8 cellular contexts compared by ENCODE assay signal in genomic region chr1:244834596-244835275, GRCh38. TPM values are rescaled to one million over a fixed set of nuclear protein-coding genes. Genes with fewer than 3 reads are reported as not detected.
DNase-seq lines count a peak whose midpoint lies in the region; ATAC-seq and TF ChIP-seq lines count a peak whose summit lies in the region.

No MANE protein-coding gene starts in this region.

- no peaks in the 10 kb centered on the region for H3K27me3 Mint-ChIP-seq in activated T-cell treated with anti-CD3 and anti-CD28 coated beads, Interleukin-2, amount 50 U/mL, for 72 hours (ENCODE audit: low read depth)

- no peaks in the 10 kb centered on the region for H3K9me3 Mint-ChIP-seq in activated T-cell treated with anti-CD3 and anti-CD28 coated beads, Interleukin-2, amount 50 U/mL, for 72 hours

- H3K9me3 ChIP-seq in HUES64 (ENCODE audit: insufficient read depth, low read depth, low read length) (no peaks in the 10 kb centered on the region), PC-3 (ENCODE audit: low read length) (no peaks in the 10 kb centered on the region), esophagus squamous epithelium (no peaks in the 10 kb centered on the region), neural cell (ENCODE audit: low read length) (no peaks in the 10 kb centered on the region)

- peak; percentile 67 for ATAC-seq in GM21515 (IDR thresholded peaks at IDR 0.05; ENCODE audit: unreplicated experiment)
- ATAC-seq in PC-3 = peak; percentile 46
- ATAC-seq in activated T-cell treated with anti-CD3 and anti-CD28 coated beads, Interleukin-2, amount 50 U/mL, for 72 hours (replicated peaks in 1 of 2) = peak; percentile 76 to 78

- H4K20me1 ChIP-seq in PC-3 (ENCODE audit: low read length) = peaks cover 3% of the 10 kb centered on the region
- no peaks in the 10 kb centered on the region for H4K20me1 ChIP-seq in neural cell (ENCODE audit: insufficient read depth)

- peak in 2 of 4 donors; percentile 57 to 65 for TF ChIP-seq POLR2A in esophagus squamous epithelium (IDR thresholded peaks at IDR 0.05)

- H2AFZ ChIP-seq in PC-3 (ENCODE audit: low read length) = peak overlapping the region; percentile 39
- peak overlapping the region; percentile 52 for H2AFZ ChIP-seq in neural cell (ENCODE audit: low read depth, low read length)

- H3F3A ChIP-seq in PC-3 (ENCODE audit: low read length, unreplicated experiment) (peaks cover 12% of the 10 kb centered on the region), neural cell (ENCODE audit: insufficient read depth, low read length, poor library complexity, severe bottlenecking) (peaks cover 5% of the 10 kb centered on the region)

- POLR2A ChIA-PET in PC-3 (lab: Charles Lee; ENCODE audit: unreplicated experiment) = interaction anchor here (0.6 to 0.8 kb wide), 5 partner anchors 27 to 768 kb away, joined by 3 to 14 read pairs (median 5); a partner anchor contains a TSS

- peaks cover 27% of the 10 kb centered on the region for H3K4me1 ChIP-seq in HUES64 (ENCODE audit: insufficient read depth, low read length)
- H3K4me1 ChIP-seq in PC-3 (ENCODE audit: insufficient read depth, low read length) = peaks cover 47% of the 10 kb centered on the region
- H3K4me1 ChIP-seq in esophagus squamous epithelium = peaks cover 7 to 51% (median 10%) of the 10 kb centered on the region in 3 donors

- CTCF ChIA-PET in PC-3 (lab: Charles Lee) = interaction anchor here (0.7 to 1.0 kb wide), 3 partner anchors 33 to 207 kb away, joined by 3 to 5 read pairs (median 4); no protein-coding TSS in a partner anchor

- H3K4me3 Mint-ChIP-seq in activated T-cell treated with anti-CD3 and anti-CD28 coated beads, Interleukin-2, amount 50 U/mL, for 72 hours = peak overlapping the region; percentile 92 to 96

- H3K27me3 ChIP-seq in HUES64 (ENCODE audit: insufficient read depth, low read length) = no peaks in the 10 kb centered on the region
- H3K27me3 ChIP-seq in PC-3 (ENCODE audit: low read length) = no peaks in the 10 kb centered on the region
- no peaks in the 10 kb centered on the region for H3K27me3 ChIP-seq in esophagus squamous epithelium
- H3K27me3 ChIP-seq in neural cell (ENCODE audit: insufficient read depth, low read depth, low read length) = no peaks in the 10 kb centered on the region

- 3% methylated on average over 49 of the region's 49 CpGs for WGBS in HUES64
- WGBS in esophagus squamous epithelium, 2 donors = 1% methylated on average over 22 to 40 of the region's 49 CpGs

- peaks cover 42% of the 10 kb centered on the region for H3K79me2 ChIP-seq in PC-3 (ENCODE audit: low read length)
- peaks cover 42% of the 10 kb centered on the region for H3K79me2 ChIP-seq in neural cell (replicated peaks; ENCODE audit: insufficient read depth, low read length)

- TF ChIP-seq EP300 in neural cell (conservative IDR thresholded peaks at IDR 0.05; ENCODE audit: poor library complexity, severe bottlenecking) = peak; percentile 52

- DNase-seq in DMS53 treated with DMSO at 0.1 percent for 48 hours (lab: John Stamatoyannopoulos, UW; ENCODE audit: unreplicated experiment) (peak; percentile 79), PC-3 (peak; percentile 90), esophagus squamous epithelium (lab: John Stamatoyannopoulos, UW) (peak; percentile 67), substantia nigra (lab: John Stamatoyannopoulos, UW) (peak in 33 of 49 donors; percentile 64 to 98 (median 90))
- peak; percentile 89 to 92 for DNase-seq in activated T-cell treated with anti-CD3 and anti-CD28 coated beads, Interleukin-2, amount 50 U/mL, for 72 hours

- H3K4me3 ChIP-seq in HUES64 (ENCODE audit: low read length) = peak overlapping the region; percentile 86
- peak overlapping the region; percentile 94 for H3K4me3 ChIP-seq in PC-3 (ENCODE audit: low read length)
- peak overlapping the region; percentile 52 to 86 (median 76) for H3K4me3 ChIP-seq in esophagus squamous epithelium
- peak overlapping the region; percentile 79 for H3K4me3 ChIP-seq in neural cell (ENCODE audit: low read length)

- H3K27ac ChIP-seq in HUES64 (ENCODE audit: low read depth, low read length) (peak overlapping the region; percentile 99), PC-3 (ENCODE audit: low read length) (peak overlapping the region; percentile 91), esophagus squamous epithelium (peak overlapping the region; percentile 97 to 99 (median 99)), neural cell (ENCODE audit: low read length) (peak overlapping the region; percentile 95), substantia nigra (ENCODE audit: low read depth, low read length, poor library complexity, severe bottlenecking) (peak overlapping the region; percentile 100)

- H3K4me1 Mint-ChIP-seq in activated T-cell treated with anti-CD3 and anti-CD28 coated beads, Interleukin-2, amount 50 U/mL, for 72 hours (ENCODE audit: low read depth) = peaks cover 61% of the 10 kb centered on the region

- H3K9ac ChIP-seq in HUES64 (ENCODE audit: low read depth, low read length) = peak overlapping the region; percentile 99
- H3K9ac ChIP-seq in PC-3 (ENCODE audit: low read length) = peak overlapping the region; percentile 98
- H3K9ac ChIP-seq in neural cell (ENCODE audit: low read length) = peak overlapping the region; percentile 98

- TF ChIP-seq RAD21 in neural cell (conservative IDR thresholded peaks at IDR 0.05) = peak; percentile 6

- H3K36me3 ChIP-seq in HUES64 (ENCODE audit: insufficient read depth, low read length) (peaks cover 13% of the 10 kb centered on the region), PC-3 (ENCODE audit: low read depth, low read length) (peaks cover 12% of the 10 kb centered on the region; the same call in 1 of the 2 replicates), esophagus squamous epithelium (peaks cover 0 to 12% (median 0%) of the 10 kb centered on the region in 3 donors), neural cell (ENCODE audit: insufficient read depth, low read length) (no peaks in the 10 kb centered on the region)

- intact Hi-C loops in PC-3 (cut with micrococcal nuclease) (loop anchor here (1.0 to 5.0 kb wide), 5 partner anchors 30 to 382 kb away; partner anchors contain the start of genes ADSS2, DESI2 and HNRNPU), esophagus squamous epithelium (cut with DNase I) (no loop called here)

- peak overlapping the region; percentile 97 for H3K27ac Mint-ChIP-seq in activated T-cell treated with anti-CD3 and anti-CD28 coated beads, Interleukin-2, amount 50 U/mL, for 72 hours

- H3K36me3 Mint-ChIP-seq in activated T-cell treated with anti-CD3 and anti-CD28 coated beads, Interleukin-2, amount 50 U/mL, for 72 hours (ENCODE audit: insufficient read depth in 2 of 2) = peaks cover 12 to 21% of the 10 kb centered on the region in 2 donors

- H3K4me2 ChIP-seq in PC-3 (ENCODE audit: low read length) (peak overlapping the region; percentile 87), neural cell (ENCODE audit: low read length) (peak overlapping the region; percentile 77)

- H3K9me2 ChIP-seq in PC-3 (replicated peaks; ENCODE audit: low read length) = no peaks in the 10 kb centered on the region
- H3K9me2 ChIP-seq in neural cell (ENCODE audit: insufficient read depth, low read length) = no peaks in the 10 kb centered on the region

- BruUV-seq in PC-3 (replicated peaks; lab: Mats Ljungman, UMichigan) = TSS peak; percentile 51

- TF ChIP-seq CTCF in PC-3 (conservative IDR thresholded peaks at IDR 0.05; ENCODE audit: low read depth, low read length) = no peak
- peak in 1 of 6 experiments; percentile 10 for TF ChIP-seq CTCF in esophagus squamous epithelium (IDR thresholded peaks at IDR 0.05)
- no peak for TF ChIP-seq CTCF in neural cell (IDR thresholded peaks at IDR 0.05; ENCODE audit: poor library complexity, severe bottlenecking)

TF ChIP-seq in neural cell, 6 proteins besides CTCF, POLR2A, EP300 and RAD21 (continues in another document):
- TF ChIP-seq POLR2AphosphoS5 (IDR thresholded peaks at IDR 0.05) = peak; percentile 70
- peak; percentile 88 for TF ChIP-seq MXI1 (conservative IDR thresholded peaks at IDR 0.05; ENCODE audit: poor library complexity, severe bottlenecking)
- TF ChIP-seq EZH2 (IDR thresholded peaks at IDR 0.05; ENCODE audit: borderline replicate concordance, insufficient read depth, low read length, poor library complexity, severe bottlenecking) = no peak
- peak; percentile 52 for TF ChIP-seq REST (IDR thresholded peaks at IDR 0.05; ENCODE audit: borderline replicate concordance)
- no peak for TF ChIP-seq SMC3 (conservative IDR thresholded peaks at IDR 0.05; ENCODE audit: poor library complexity)

RNA-seq across cellular contexts. Expression of gene COX20, which starts 0.7 kb away (rescaled TPM):
- polyA plus RNA-seq in HUES64 (2013, experiment 1 of 2) = 27.5 TPM
- 27.3 TPM for polyA plus RNA-seq in HUES64 (2013, experiment 2 of 2)
- total RNA-seq in PC-3 (2014; rRNA removed) = 50.0 and 55.8 TPM in 2 replicates
- total RNA-seq in activated T-cell treated with anti-CD3 and anti-CD28 coated beads, Interleukin-2, amount 50 U/mL, for 72 hours = 10 to 100 TPM in 1 of 2 donors, 1 to 10 TPM in 1; 9.8 to 12.1 TPM
- total RNA-seq in esophagus squamous epithelium = 10 to 100 TPM; 19.2 to 48.4 (median 37.0) TPM
- polyA plus RNA-seq in neural cell = 110 and 169 TPM in 2 replicates
- polyA minus RNA-seq in neural cell = 69.4 and 86.9 TPM in 2 replicates

RNA-seq across cellular contexts. Expression of gene HNRNPU, which starts 29.6 kb away (rescaled TPM):
- 474 TPM for polyA plus RNA-seq in HUES64 (2013, experiment 1 of 2)
- 461 TPM for polyA plus RNA-seq in HUES64 (2013, experiment 2 of 2)
- total RNA-seq in PC-3 (2014; rRNA removed) = 431 and 503 TPM in 2 replicates
- 100 to 1,000 TPM; 310 to 319 TPM for total RNA-seq in activated T-cell treated with anti-CD3 and anti-CD28 coated beads, Interleukin-2, amount 50 U/mL, for 72 hours
- total RNA-seq in esophagus squamous epithelium = 100 to 1,000 TPM; 176 to 308 (median 257) TPM
- 303 and 346 TPM in 2 replicates for polyA plus RNA-seq in neural cell
- polyA minus RNA-seq in neural cell = 555 and 641 TPM in 2 replicates

Comparison
In these comparisons a context has a peak if more than half of its experiments do, and no peak if none do; other contexts are left out.
1. Peak in every context shown above with its lines: DNase-seq, ATAC-seq, H3K4me3 ChIP-seq and H3K27ac ChIP-seq.